Comparison of ENCODE assay signal across 13 cellular contexts in the genomic region with DNA sequence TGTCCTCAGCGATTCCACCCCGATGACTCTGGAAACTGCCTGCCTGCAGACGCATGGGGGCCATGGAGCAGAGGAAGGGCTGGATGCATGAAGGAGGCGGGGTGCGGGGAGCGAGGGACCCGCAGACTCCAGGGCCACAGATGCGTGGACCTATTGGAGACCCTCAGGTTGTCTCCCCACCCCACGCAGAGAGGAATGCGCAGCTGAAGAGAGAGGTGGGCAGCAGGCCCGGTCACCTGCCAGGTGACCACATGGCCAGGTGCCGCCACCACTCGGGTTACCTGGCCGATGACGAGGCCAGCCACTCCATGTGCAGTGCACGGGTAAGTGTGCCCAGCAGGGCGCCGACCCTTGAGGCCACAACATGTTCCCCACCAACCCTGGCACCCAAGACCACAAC. TPM values are rescaled to one million over a fixed set of nuclear protein-coding genes. Genes with fewer than 3 reads are reported as not detected.
DNase-seq lines count a peak whose midpoint lies in the region; ATAC-seq and TF ChIP-seq lines count a peak whose summit lies in the region.
"Had no signal": no experiment of that assay in that cellular context is flagged by ENCODE, and none has a peak within 500 bp of the region (broad histone marks: within the 10 kb centered on the region; RNA-seq: fewer than 3 reads in every experiment).

No MANE protein-coding gene starts in this region.

- no peak for TF ChIP-seq CTCF in natural killer cell (IDR thresholded peaks at IDR 0.05)
- TF ChIP-seq CTCF in OCI-LY7 (conservative IDR thresholded peaks at IDR 0.05; ENCODE audit: low read length), result no peak
- no peak for TF ChIP-seq CTCF in BE2C (IDR thresholded peaks at IDR 0.05; ENCODE audit: low read depth, low read length)

- peaks cover 8% of the 10 kb centered on the region for H3K36me3 ChIP-seq in OCI-LY7 (ENCODE audit: insufficient read depth, low read length)
- H3K36me3 ChIP-seq in neuronal stem cell (replicated peaks in 1 of 2; ENCODE audit: control insufficient read depth in 2 of 2, insufficient read depth in 2 of 2, low read length in 2 of 2), result peaks cover 4 to 7% of the 10 kb centered on the region in 2 donors
- H3K36me3 ChIP-seq in BE2C, result peaks cover 6% of the 10 kb centered on the region

- peaks cover 6 to 21% of the 10 kb centered on the region in 2 donors for H3K4me1 Mint-ChIP-seq in natural killer cell treated with Interleukin-12 subunit alpha and Interleukin-12 subunit beta and Interleukin-15 and Interleukin-18, amount 100 ng/mL, for 72 hours (ENCODE audit: low read depth in 2 of 2)
- peaks cover 10 to 11% of the 10 kb centered on the region in 2 donors for H3K4me1 Mint-ChIP-seq in natural killer cell

- WGBS in neuronal stem cell (ENCODE audit: extremely low coverage in 2 of 2, insufficient read length in 2 of 2, insufficient replicate concordance in 1 of 2), 2 donors, result no CpG with 5 or more reads among the region's 18 CpGs

- no peaks in the 10 kb centered on the region for H3K9me3 Mint-ChIP-seq in natural killer cell treated with Interleukin-12 subunit alpha and Interleukin-12 subunit beta and Interleukin-15 and Interleukin-18, amount 100 ng/mL, for 72 hours
- H3K9me3 Mint-ChIP-seq in natural killer cell, result no peaks in the 10 kb centered on the region
- H3K9me3 Mint-ChIP-seq: CD8-positive, alpha-beta T cell had no signal

- no peak overlapping the region for H2BK15ac ChIP-seq in neuronal stem cell (ENCODE audit: low read length)

- no peak overlapping the region for H3K9ac ChIP-seq in neuronal stem cell (ENCODE audit: low read depth, low read length, poor library complexity)
- H3K9ac ChIP-seq: GM23248 had no signal

- H3K27ac ChIP-seq in OCI-LY7 (ENCODE audit: low read depth, low read length, poor library complexity, severe bottlenecking) (peak overlapping the region; percentile 5), neuronal stem cell (replicated peaks; ENCODE audit: low read length) (no peak overlapping the region)
- H3K27ac ChIP-seq: GM23248 had no signal

- peak; percentile 46 for DNase-seq in natural killer cell treated with Interleukin-12 subunit alpha and Interleukin-12 subunit beta and Interleukin-15 and Interleukin-18, amount 100 ng/mL, for 72 hours (ENCODE audit: low spot score)
- DNase-seq in natural killer cell (no peak), OCI-LY7 (ENCODE audit: low spot score) (no peak), neuronal stem cell (ENCODE audit: low spot score) (no peak), NCI-H146 (lab: John Stamatoyannopoulos, UW) (no peak), BE2C (no peak)

- peaks cover 14% of the 10 kb centered on the region for H3K79me1 ChIP-seq in neuronal stem cell (ENCODE audit: low read depth, low read length)

- H2BK120ac ChIP-seq in neuronal stem cell (ENCODE audit: low read depth, low read length), result no peak overlapping the region

- peak overlapping the region; percentile 100 for H3K23ac ChIP-seq in neuronal stem cell (ENCODE audit: low read depth, low read length, poor library complexity)

- no peaks in the 10 kb centered on the region for H3K9me2 ChIP-seq in OCI-LY7 (ENCODE audit: insufficient read depth, low read length)

- H3K14ac ChIP-seq in neuronal stem cell (ENCODE audit: low read length), result peak overlapping the region; percentile 71

- H4K91ac ChIP-seq in neuronal stem cell (ENCODE audit: low read depth, low read length, poor library complexity), result no peak overlapping the region

- H3K27me3 ChIP-seq in neuronal stem cell (ENCODE audit: control insufficient read depth in 3 of 3, insufficient read depth in 3 of 3, low read depth in 1 of 3, low read length in 3 of 3) (peaks cover 0 to 2% (median 0%) of the 10 kb centered on the region in 3 experiments), BE2C (no peaks in the 10 kb centered on the region)

- H3K4me3 Mint-ChIP-seq in natural killer cell treated with Interleukin-12 subunit alpha and Interleukin-12 subunit beta and Interleukin-15 and Interleukin-18, amount 100 ng/mL, for 72 hours, result no peak overlapping the region
- no peak overlapping the region for H3K4me3 Mint-ChIP-seq in natural killer cell
- H3K4me3 Mint-ChIP-seq: CD8-positive, alpha-beta T cell had no signal

- H3K27me3 Mint-ChIP-seq in natural killer cell treated with Interleukin-12 subunit alpha and Interleukin-12 subunit beta and Interleukin-15 and Interleukin-18, amount 100 ng/mL, for 72 hours, result no peaks in the 10 kb centered on the region
- no peaks in the 10 kb centered on the region for H3K27me3 Mint-ChIP-seq in natural killer cell (ENCODE audit: low read depth in 2 of 2)
- H3K27me3 Mint-ChIP-seq: IgD-negative memory B cell had no signal

- H2AK5ac ChIP-seq in neuronal stem cell (ENCODE audit: low read depth, low read length), result peak overlapping the region; percentile 81

- no peak overlapping the region for H2BK12ac ChIP-seq in neuronal stem cell (ENCODE audit: low read length)

- peaks cover 10% of the 10 kb centered on the region for H3K79me2 ChIP-seq in OCI-LY7 (ENCODE audit: insufficient read depth, low read depth, low read length)

- no peak overlapping the region for H3K27ac Mint-ChIP-seq in natural killer cell treated with Interleukin-12 subunit alpha and Interleukin-12 subunit beta and Interleukin-15 and Interleukin-18, amount 100 ng/mL, for 72 hours
- H3K27ac Mint-ChIP-seq in natural killer cell, result no peak overlapping the region
- H3K27ac Mint-ChIP-seq: CD8-positive, alpha-beta T cell had no signal

- CTCF ChIA-PET in OCI-LY7 (lab: Charles Lee; ENCODE audit: unreplicated experiment), result interaction anchor here (1.0 to 1.4 kb wide), 4 partner anchors 9 to 45 kb away, joined by 3 to 11 read pairs (median 5); partner anchors contain the start of gene SDF2L1

- H3K9me3 ChIP-seq in OCI-LY7 (ENCODE audit: low read length), result no peaks in the 10 kb centered on the region
- H3K9me3 ChIP-seq in neuronal stem cell (replicated peaks in 1 of 2; ENCODE audit: control insufficient read depth in 2 of 2, insufficient read depth in 1 of 2, low read depth in 1 of 2, low read length in 2 of 2), result peaks cover 0 to 5% of the 10 kb centered on the region in 2 donors
- no peaks in the 10 kb centered on the region for H3K9me3 ChIP-seq in BE2C
- H3K9me3 ChIP-seq: Caco-2 had no signal

- no peak for ATAC-seq in natural killer cell treated with Interleukin-12 subunit alpha and Interleukin-12 subunit beta and Interleukin-15 and Interleukin-18, amount 100 ng/mL, for 72 hours
- ATAC-seq in natural killer cell, result no peak
- ATAC-seq in GM18907 (IDR thresholded peaks at IDR 0.05; ENCODE audit: unreplicated experiment), result no peak
- ATAC-seq: GM12878 had no signal

- H3K4ac ChIP-seq in neuronal stem cell (ENCODE audit: low read length), result no peak overlapping the region

- peaks cover 36% of the 10 kb centered on the region for H3K4me1 ChIP-seq in OCI-LY7 (ENCODE audit: insufficient read depth, low read length, poor library complexity, severe bottlenecking)
- H3K4me1 ChIP-seq in neuronal stem cell (ENCODE audit: control insufficient read depth in 2 of 2, insufficient read depth in 1 of 2, low read depth in 1 of 2, low read length in 2 of 2), result peaks cover 7 to 8% of the 10 kb centered on the region in 2 donors
- peaks cover 3% of the 10 kb centered on the region for H3K4me1 ChIP-seq in BE2C

- peak overlapping the region; percentile 66 for H2BK5ac ChIP-seq in neuronal stem cell (ENCODE audit: low read length)

- no TSS peak for BruUV-seq in OCI-LY7 (replicated peaks; lab: Mats Ljungman, UMichigan)

- intact Hi-C loops in natural killer cell (cut with micrococcal nuclease) (no loop called here), OCI-LY7 (cut with micrococcal nuclease; ENCODE audit: unreplicated experiment) (no loop called here)

- H3K18ac ChIP-seq in neuronal stem cell (ENCODE audit: low read length), result peak overlapping the region; percentile 38

- H3K4me2 ChIP-seq in OCI-LY7 (ENCODE audit: low read length) (peak overlapping the region; percentile 51), neuronal stem cell (ENCODE audit: insufficient read depth, low read length, poor library complexity, severe bottlenecking) (no peak overlapping the region)

- H3K4me3 ChIP-seq in OCI-LY7 (ENCODE audit: low read depth, low read length, poor library complexity, severe bottlenecking) (peak overlapping the region; percentile 13), neuronal stem cell (ENCODE audit: low read length in 2 of 2) (no peak overlapping the region), BE2C (ENCODE audit: low read depth, low read length) (no peak overlapping the region)
- H3K4me3 ChIP-seq: GM12878, GM23248 had no signal

- H4K20me1 ChIP-seq in OCI-LY7 (ENCODE audit: insufficient read depth, low read length), result no peaks in the 10 kb centered on the region

- peak overlapping the region; percentile 17 for H4K8ac ChIP-seq in neuronal stem cell (ENCODE audit: low read depth, low read length)

- H2AFZ ChIP-seq in OCI-LY7 (ENCODE audit: low read length), result peak overlapping the region; percentile 3; the same call in 1 of the 2 replicates
- no peak overlapping the region for H2AFZ ChIP-seq in neuronal stem cell (ENCODE audit: low read length)
- H2AFZ ChIP-seq: GM23248 had no signal

- POLR2A ChIA-PET in OCI-LY7 (lab: Charles Lee), result interaction anchor here (0.7 to 1.5 kb wide), 3 partner anchors 9 to 64 kb away, joined by 3 to 17 read pairs (median 3); partner anchors contain the start of gene SDF2L1

- H3K36me3 Mint-ChIP-seq in natural killer cell treated with Interleukin-12 subunit alpha and Interleukin-12 subunit beta and Interleukin-15 and Interleukin-18, amount 100 ng/mL, for 72 hours, result no peaks in the 10 kb centered on the region
- no peaks in the 10 kb centered on the region for H3K36me3 Mint-ChIP-seq in natural killer cell
- H3K36me3 Mint-ChIP-seq: IgD-negative memory B cell had no signal

RNA-seq across cellular contexts. Expression of gene CCDC116, which starts 0.4 kb away (rescaled TPM):
- total RNA-seq in natural killer cell treated with Interleukin-12 subunit alpha and Interleukin-12 subunit beta and Interleukin-15 and Interleukin-18, amount 100 ng/mL, for 72 hours, result 1 to 10 TPM; 2.0 to 2.5 TPM
- under 1 TPM in 1 of 3 donors, not detected in 2; 0.43 TPM for total RNA-seq in natural killer cell
- total RNA-seq in OCI-LY7 (2014; rRNA removed; shearing (Covaris generic)), result 1.5 and 1.7 TPM in 2 replicates
- total RNA-seq in OCI-LY7 (2022), result 3.1 and 3.5 TPM in 2 replicates
- 0.10 TPM for polyA plus RNA-seq in neuronal stem cell (2013, experiment 1 of 2)
- 0.18 TPM for polyA plus RNA-seq in neuronal stem cell (2013, experiment 2 of 2)
- 0.51 TPM for polyA plus RNA-seq in BE2C (2012; ENCODE audit: insufficient read depth, insufficient read length, low read depth)
- total RNA-seq: Caco-2 had no signal
- polyA plus RNA-seq: CD14-positive monocyte had no signal

RNA-seq across cellular contexts. Expression of gene YDJC, which starts 3.1 kb away (rescaled TPM):
- total RNA-seq in natural killer cell treated with Interleukin-12 subunit alpha and Interleukin-12 subunit beta and Interleukin-15 and Interleukin-18, amount 100 ng/mL, for 72 hours, result 10 to 100 TPM; 43.1 to 68.6 TPM
- total RNA-seq in natural killer cell (10 to 100 TPM; 20.5 to 24.4 (median 21.6) TPM), OCI-LY7 (2022) (59.0 and 59.3 TPM in 2 replicates)
- total RNA-seq in OCI-LY7 (2014; rRNA removed; shearing (Covaris generic)), result 75.6 and 81.1 TPM in 2 replicates
- polyA plus RNA-seq in neuronal stem cell (2013, experiment 1 of 2), result 14.9 TPM
- 14.0 TPM for polyA plus RNA-seq in neuronal stem cell (2013, experiment 2 of 2)
- 122 TPM for polyA plus RNA-seq in BE2C (2012; ENCODE audit: insufficient read depth, insufficient read length, low read depth)

RNA-seq across cellular contexts. Expression of gene SDF2L1, which starts 9.2 kb away (rescaled TPM):
- 100 to 1,000 TPM; 102 to 127 TPM for total RNA-seq in natural killer cell treated with Interleukin-12 subunit alpha and Interleukin-12 subunit beta and Interleukin-15 and Interleukin-18, amount 100 ng/mL, for 72 hours
- total RNA-seq in natural killer cell (10 to 100 TPM; 38.3 to 55.8 (median 40.3) TPM), OCI-LY7 (2022) (39.6 and 60.5 TPM in 2 replicates)
- 66.8 and 89.1 TPM in 2 replicates for total RNA-seq in OCI-LY7 (2014; rRNA removed; shearing (Covaris generic))
- 9.6 TPM for polyA plus RNA-seq in neuronal stem cell (2013, experiment 1 of 2)
- polyA plus RNA-seq in neuronal stem cell (2013, experiment 2 of 2), result 9.4 TPM
- polyA plus RNA-seq in BE2C (2012; ENCODE audit: insufficient read depth, insufficient read length, low read depth), result 204 TPM

RNA-seq across cellular contexts. Expression of gene PPIL2, which starts 32.9 kb away (rescaled TPM):
- 10 to 100 TPM; 50.4 to 62.9 TPM for total RNA-seq in natural killer cell treated with Interleukin-12 subunit alpha and Interleukin-12 subunit beta and Interleukin-15 and Interleukin-18, amount 100 ng/mL, for 72 hours
- total RNA-seq in natural killer cell, result 100 to 1,000 TPM; 101 to 127 (median 124) TPM
- 58.5 and 59.9 TPM in 2 replicates for total RNA-seq in OCI-LY7 (2014; rRNA removed; shearing (Covaris generic))
- 86.3 and 92.7 TPM in 2 replicates for total RNA-seq in OCI-LY7 (2022)
- 23.0 TPM for polyA plus RNA-seq in neuronal stem cell (2013, experiment 1 of 2)
- polyA plus RNA-seq in neuronal stem cell (2013, experiment 2 of 2), result 23.7 TPM
- polyA plus RNA-seq in BE2C (2012; ENCODE audit: insufficient read depth, insufficient read length, low read depth), result 72.2 TPM
